In the genomic region with DNA sequence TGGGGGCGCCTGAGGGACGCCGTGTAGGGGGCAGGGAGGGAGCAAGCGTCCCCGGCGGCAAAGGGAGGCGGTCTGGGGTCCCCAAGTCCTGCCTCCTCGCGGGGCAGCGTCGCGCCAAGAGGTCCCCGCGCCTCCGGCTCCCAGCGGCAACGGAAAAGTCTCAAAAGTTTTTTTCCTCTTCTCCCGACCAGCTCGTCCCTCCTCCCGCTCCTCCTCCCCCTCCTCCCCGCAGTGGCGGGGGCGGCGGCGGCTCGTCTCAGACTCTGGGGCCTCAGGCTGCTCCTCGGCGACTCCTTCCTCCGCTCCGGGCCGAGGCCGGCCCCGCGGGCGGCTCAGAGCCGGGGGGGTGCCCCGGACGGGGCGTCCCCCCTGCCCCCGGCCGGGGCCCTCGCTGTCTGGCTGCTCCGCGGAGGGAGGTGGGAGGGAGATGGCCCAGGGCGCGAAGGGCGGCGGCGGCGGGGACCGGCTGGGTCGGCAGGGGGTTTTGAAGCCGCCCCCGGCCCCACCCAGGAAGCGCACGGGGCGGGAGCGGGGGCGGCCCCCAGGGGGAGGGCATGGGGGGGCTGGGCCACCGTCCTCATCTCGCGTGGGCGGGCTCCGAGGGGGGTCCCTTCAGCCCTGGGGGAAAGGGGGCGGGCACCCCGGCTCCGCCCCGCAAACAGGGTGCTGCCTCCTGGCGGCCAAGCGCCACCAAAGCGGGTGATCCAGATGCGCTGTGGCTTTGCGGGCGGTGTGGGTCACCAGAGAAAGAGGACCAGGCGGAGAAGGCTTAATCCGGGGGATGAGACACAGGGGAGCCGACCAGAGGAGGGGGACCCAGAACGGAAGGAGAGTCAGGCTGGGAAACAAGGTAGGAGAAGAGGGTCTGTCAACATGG, we compare ENCODE assay signal across 8 cellular contexts. TPM values are rescaled to one million over a fixed set of nuclear protein-coding genes. Genes with fewer than 3 reads are reported as not detected.
A peak's percentile ranks its signal among the peaks of the same experiment; 100 is the strongest.
DNase-seq lines count a peak whose midpoint lies in the region; ATAC-seq and TF ChIP-seq lines count a peak whose summit lies in the region.

Gene TGFB1, minus strand, starts transcription at position 457 of the 877 bp plus-strand sequence. CDS start 878 bp downstream, outside the sequence.

- H3K9me2 ChIP-seq in MM.1S (replicated peaks; ENCODE audit: insufficient read depth, low read length): no peaks in the 10 kb centered on the region

- H3K27ac ChIP-seq in MM.1S (ENCODE audit: low read length): peak within 1 kb of the TSS; percentile 32; the same call in 1 of the 2 replicates
- peak within 1 kb of the TSS in 3 of 4 donors; percentile 28 to 79 (median 59) for H3K27ac ChIP-seq in body of pancreas

- TF ChIP-seq POLR2A in body of pancreas (IDR thresholded peaks at IDR 0.05): peak in 1 of 3 donors; percentile 34

- H3K4me1 ChIP-seq in MM.1S (ENCODE audit: low read length) (peaks cover 8% of the 10 kb centered on the region; the same call in 1 of the 2 replicates), body of pancreas (peaks cover 41% of the 10 kb centered on the region), iPS-15b (ENCODE audit: control insufficient read depth, insufficient read depth, low read length) (peaks cover 3% of the 10 kb centered on the region)

- peak within 1 kb of the TSS; percentile 96 for H3K4me2 ChIP-seq in MM.1S (ENCODE audit: low read depth, low read length)

- peaks cover 3% of the 10 kb centered on the region; the same call in 1 of the 2 replicates for H3K79me2 ChIP-seq in MM.1S (ENCODE audit: low read length)

- TF ChIP-seq CTCF in MM.1S (IDR thresholded peaks at IDR 0.05; ENCODE audit: low read length) (peak; percentile 83), body of pancreas (IDR thresholded peaks at IDR 0.05) (peak; percentile 73 to 90 (median 82))

- peak; percentile 90 for DNase-seq in Daoy (ENCODE audit: low read depth)
- DNase-seq in MM.1S: peak; percentile 84
- DNase-seq in UCSD-AML1 (lab: John Stamatoyannopoulos, UW; ENCODE audit: unreplicated experiment): peak; percentile 98
- DNase-seq in body of pancreas: peak; percentile 75 to 84 (median 80)
- peak; percentile 54 for DNase-seq in skeletal muscle cell (ENCODE audit: low read depth)
- no peak for DNase-seq in NCI-H128 (lab: John Stamatoyannopoulos, UW; ENCODE audit: unreplicated experiment)

- H3K4me3 ChIP-seq in MM.1S (ENCODE audit: low read length) (peak within 1 kb of the TSS; percentile 91), body of pancreas (peak within 1 kb of the TSS; percentile 24 to 60), iPS-15b (ENCODE audit: low read depth, low read length) (peak within 1 kb of the TSS; percentile 56), skeletal muscle cell (ENCODE audit: low read depth, low read length) (peak within 1 kb of the TSS; percentile 96)

- ATAC-seq in GM21825 (IDR thresholded peaks at IDR 0.05; ENCODE audit: unreplicated experiment) (peak; percentile 39), body of pancreas (peak; percentile 75)

- H4K20me1 ChIP-seq in MM.1S (ENCODE audit: insufficient read depth, low read length): no peaks in the 10 kb centered on the region

- H2AFZ ChIP-seq in MM.1S (ENCODE audit: low read length): peak within 1 kb of the TSS; percentile 87

- H3K9ac ChIP-seq in MM.1S (ENCODE audit: low read length) (peak within 1 kb of the TSS; percentile 67), iPS-15b (ENCODE audit: low read depth, low read length) (peak within 1 kb of the TSS; percentile 73)

- peaks cover 11% of the 10 kb centered on the region for H3F3A ChIP-seq in MM.1S (ENCODE audit: insufficient read depth, low read length)

- H3K27me3 ChIP-seq in MM.1S (replicated peaks; ENCODE audit: insufficient read depth, low read length): no peaks in the 10 kb centered on the region
- H3K27me3 ChIP-seq in body of pancreas: no peaks in the 10 kb centered on the region
- H3K27me3 ChIP-seq in iPS-15b (ENCODE audit: control insufficient read depth, insufficient read depth, low read length): peaks cover 19% of the 10 kb centered on the region

- 0 to 1% methylated on average over 25 to 31 of the region's 78 CpGs for WGBS in body of pancreas, 2 donors

- H3K36me3 ChIP-seq in MM.1S (replicated peaks; ENCODE audit: insufficient read depth, low read length) (no peaks in the 10 kb centered on the region), body of pancreas (replicated peaks in 1 of 2; ENCODE audit: insufficient read depth in 1 of 2, low read depth in 2 of 2) (no peaks in the 10 kb centered on the region), iPS-15b (ENCODE audit: control insufficient read depth, insufficient read depth, low read length) (no peaks in the 10 kb centered on the region)

- intact Hi-C loops in body of pancreas (cut with DNase I): no loop called here

- no peaks in the 10 kb centered on the region for H3K9me3 ChIP-seq in MM.1S (replicated peaks; ENCODE audit: insufficient read depth, low read length)
- H3K9me3 ChIP-seq in body of pancreas: no peaks in the 10 kb centered on the region
- no peaks in the 10 kb centered on the region for H3K9me3 ChIP-seq in iPS-15b (ENCODE audit: control insufficient read depth, insufficient read depth, low read length)

RNA-seq across cellular contexts. Expression of gene TGFB1, which starts in this region (rescaled TPM):
- total RNA-seq in Daoy (2014; rRNA removed; shearing (Covaris generic)): 9.1 and 35.6 TPM in 2 replicates
- total RNA-seq in body of pancreas: 10 to 100 TPM in 1 of 2 donors, 1 to 10 TPM in 1; 7.8 to 17.1 TPM

Comparison
In these comparisons a context has a peak if more than half of its experiments do, and no peak if none do; other contexts are left out.
1. H3K4me3 ChIP-seq: peak in every context shown above with its lines; median percentile 96 in skeletal muscle cell; 91 in MM.1S; 56 in iPS-15b; 42 in body of pancreas.